9 cellular contexts compared by ENCODE assay signal in genomic region chr4:55162396-55162795, GRCh38. TPM values are rescaled to one million over a fixed set of nuclear protein-coding genes. Genes with fewer than 3 reads are reported as not detected.
"Had no signal": no experiment of that assay in that cellular context is flagged by ENCODE, and none has a peak within 500 bp of the region (broad histone marks: within the 10 kb centered on the region; RNA-seq: fewer than 3 reads in every experiment).

No MANE protein-coding gene starts in this region.

- H3K27ac Mint-ChIP-seq: IgD-negative memory B cell had no signal

- H3K4me3 ChIP-seq: K562 had no signal

- ATAC-seq: HepG2, K562 had no signal

- FAIRE-seq: HepG2, HTR-8/SVneo had no signal

- DNase-seq: IMR-90, KBM-7, KG1 had no signal

- H3K4me3 Mint-ChIP-seq: IgD-negative memory B cell had no signal

- H3K4me1 Mint-ChIP-seq: IgD-negative memory B cell had no signal

- H3K27ac ChIP-seq: HL-60 had no signal

RNA-seq across cellular contexts. Expression of gene KDR, which starts 37.0 kb away (rescaled TPM):
- total RNA-seq: HepG2, HT-29, IMR-90 had no signal
